In genomic region chr15:95610945-95611344, GRCh38 we compare ENCODE assay signal across 16 cellular contexts.
DNase-seq lines count a peak whose midpoint lies in the region; ATAC-seq and TF ChIP-seq lines count a peak whose summit lies in the region.
"Had no signal": no experiment of that assay in that cellular context is flagged by ENCODE, and none has a peak within 500 bp of the region (broad histone marks: within the 10 kb centered on the region; RNA-seq: fewer than 3 reads in every experiment).

No MANE protein-coding gene starts in this region.

- H4K8ac ChIP-seq in IMR-90 (ENCODE audit: low read depth in 2 of 2, low read length in 2 of 2) = no peak overlapping the region

- TF ChIP-seq POLR2A in IMR-90 (IDR thresholded peaks at IDR 0.05; ENCODE audit: low read depth, low read length) = no peak

- no peaks in the 10 kb centered on the region for H3K36me3 ChIP-seq in A673 (ENCODE audit: insufficient read depth, low read length, poor library complexity, severe bottlenecking)
- H3K36me3 ChIP-seq in IMR-90 (ENCODE audit: control insufficient read depth, insufficient read depth, low read length) = no peaks in the 10 kb centered on the region
- no peaks in the 10 kb centered on the region for H3K36me3 ChIP-seq in endodermal cell (ENCODE audit: control insufficient read depth, insufficient read depth, low read length)
- no peaks in the 10 kb centered on the region for H3K36me3 ChIP-seq in neuron (ENCODE audit: insufficient read depth, low read length)
- H3K36me3 ChIP-seq: BLaER1 treated with 17β-estradiol and CSF1 and Interleukin-3, amounts not matched to agents 10 nM and 100 nM had no signal

- no peak overlapping the region for H3K4me2 ChIP-seq in IMR-90 (ENCODE audit: low read depth, low read length)
- H3K4me2 ChIP-seq: BLaER1 treated with 17β-estradiol and CSF1 and Interleukin-3, amounts not matched to agents 10 nM and 100 nM had no signal

- H3K4me1 Mint-ChIP-seq in endodermal cell = no peaks in the 10 kb centered on the region
- H3K4me1 Mint-ChIP-seq in activated CD4-positive, alpha-beta memory T cell treated with anti-CD3 and anti-CD28 coated beads, Interleukin-2, amount 10 ng/mL, durations not matched to agents 7 days and 5 days = no peaks in the 10 kb centered on the region
- H3K4me1 Mint-ChIP-seq: CD4-positive, CD25-positive, alpha-beta regulatory T cell; H9; IgD-negative memory B cell had no signal

- WGBS in IMR-90 (ENCODE audit: extremely low coverage in 2 of 2, insufficient read length in 1 of 2), 2 experiments = no CpG with 5 or more reads among the region's 2 CpGs
- WGBS in endodermal cell (ENCODE audit: insufficient coverage in 1 of 2, insufficient read length in 1 of 2), 2 experiments = 83 to 87% methylated on average over 1 to 2 of the region's 2 CpGs

- H3K9me1 ChIP-seq in IMR-90 (ENCODE audit: insufficient read depth, low read length) = 0 out of 2 replicates have a peak, but pooled peaks cover 2% of the 10 kb centered on the region

- no peak overlapping the region for H2AK9ac ChIP-seq in IMR-90 (replicated peaks; ENCODE audit: low read depth, low read length, poor library complexity)

- no peak overlapping the region for H3K9ac ChIP-seq in IMR-90 (ENCODE audit: low read depth, low read length)
- no peak overlapping the region for H3K9ac ChIP-seq in endodermal cell (ENCODE audit: extremely low read depth, low read length, poor library complexity, severe bottlenecking)
- H3K9ac ChIP-seq: BLaER1 treated with 17β-estradiol and CSF1 and Interleukin-3, amounts not matched to agents 10 nM and 100 nM; GM23248 had no signal

- H3K27me3 ChIP-seq in A673 (replicated peaks; ENCODE audit: insufficient read depth, low read depth, low read length, poor library complexity) = no peaks in the 10 kb centered on the region
- no peaks in the 10 kb centered on the region for H3K27me3 ChIP-seq in IMR-90 (ENCODE audit: control insufficient read depth, insufficient read depth, low read length)
- H3K27me3 ChIP-seq in endodermal cell (ENCODE audit: control insufficient read depth, insufficient read depth, low read length, poor library complexity, severe bottlenecking) = no peaks in the 10 kb centered on the region
- H3K27me3 ChIP-seq in neuron (ENCODE audit: insufficient read depth, low read length) = no peaks in the 10 kb centered on the region
- H3K27me3 ChIP-seq: BLaER1 treated with 17β-estradiol and CSF1 and Interleukin-3, amounts not matched to agents 10 nM and 100 nM had no signal

- H2BK20ac ChIP-seq in IMR-90 (ENCODE audit: low read depth, low read length) = 0 out of 2 replicates have a peak overlapping the region, but pooled peaks have one; percentile 20

- POLR2A ChIA-PET in A673 (lab: Charles Lee; ENCODE audit: low non-redundant PET) = no interaction called here
- POLR2A ChIA-PET in IMR-90 (lab: Charles Lee; ENCODE audit: unreplicated experiment) = no interaction called here
- POLR2A ChIA-PET in activated CD4-positive, alpha-beta memory T cell treated with anti-CD3 and anti-CD28 coated beads, Interleukin-2, amount 10 ng/mL, durations not matched to agents 7 days and 5 days (lab: Charles Lee) = no interaction called here

- no peak for TF ChIP-seq RAD21 in IMR-90 (IDR thresholded peaks at IDR 0.05; ENCODE audit: low read length)

- H3K9me3 ChIP-seq in A673 (ENCODE audit: low read depth, low read length, poor library complexity, severe bottlenecking) (no peaks in the 10 kb centered on the region), IMR-90 (ENCODE audit: control insufficient read depth, insufficient read depth, low read length) (no peaks in the 10 kb centered on the region), endodermal cell (ENCODE audit: control insufficient read depth, low read length) (no peaks in the 10 kb centered on the region), neuron (ENCODE audit: low read length) (no peaks in the 10 kb centered on the region)
- H3K9me3 ChIP-seq: BLaER1 treated with 17β-estradiol and CSF1 and Interleukin-3, amounts not matched to agents 10 nM and 100 nM had no signal

- H3K18ac ChIP-seq in IMR-90 (ENCODE audit: low read depth, low read length) = no peak overlapping the region

- no peak overlapping the region for H2BK5ac ChIP-seq in IMR-90 (ENCODE audit: low read depth, low read length, poor library complexity, severe bottlenecking)

- CTCF ChIA-PET in A673 (lab: Charles Lee) = no interaction called here
- CTCF ChIA-PET in IMR-90 (lab: Yijun Ruan, JAX) = interaction anchor here (0.7 kb wide), 1 partner anchor 19 kb away, joined by 3 read pairs; no protein-coding TSS in a partner anchor
- CTCF ChIA-PET in activated CD4-positive, alpha-beta memory T cell treated with anti-CD3 and anti-CD28 coated beads, Interleukin-2, amount 10 ng/mL, durations not matched to agents 7 days and 5 days (lab: Charles Lee) = no interaction called here

- H2BK120ac ChIP-seq in IMR-90 (ENCODE audit: low read depth, low read length) = no peak overlapping the region

- no peaks in the 10 kb centered on the region for H3K27me3 Mint-ChIP-seq in endodermal cell (ENCODE audit: insufficient read depth)
- H3K27me3 Mint-ChIP-seq in activated CD4-positive, alpha-beta memory T cell treated with anti-CD3 and anti-CD28 coated beads, Interleukin-2, amount 10 ng/mL, durations not matched to agents 7 days and 5 days = no peaks in the 10 kb centered on the region
- H3K27me3 Mint-ChIP-seq: CD4-positive, CD25-positive, alpha-beta regulatory T cell; IgD-negative memory B cell had no signal

- H3K4me3 ChIP-seq in A673 (ENCODE audit: low read depth, low read length, poor library complexity, severe bottlenecking) (no peak overlapping the region), IMR-90 (ENCODE audit: insufficient read depth, low read depth, low read length) (no peak overlapping the region), endodermal cell (ENCODE audit: low read length) (no peak overlapping the region), neuron (ENCODE audit: low read length) (peak overlapping the region; percentile 2)
- H3K4me3 ChIP-seq: BLaER1 treated with 17β-estradiol and CSF1 and Interleukin-3, amounts not matched to agents 10 nM and 100 nM; GM23248 had no signal

- H2AFZ ChIP-seq in IMR-90 (replicated peaks; ENCODE audit: low read length, poor library complexity) (no peak overlapping the region), neuron (ENCODE audit: low read depth, low read length) (peak overlapping the region; percentile 49)
- H2AFZ ChIP-seq: GM23248 had no signal

- dilution Hi-C loops in IMR-90 (cut with HindIII; ENCODE audit: low sequenced_read_pairs, unreplicated experiment) = no loop called here

- H3K27ac ChIP-seq in A673 (ENCODE audit: low read depth, low read length, poor library complexity, severe bottlenecking) (peak overlapping the region; percentile 7), IMR-90 (ENCODE audit: insufficient read depth, low read length) (no peak overlapping the region), endodermal cell (ENCODE audit: low read depth, low read length) (peak overlapping the region; percentile 34)
- H3K27ac ChIP-seq: BLaER1 treated with 17β-estradiol and CSF1 and Interleukin-3, amounts not matched to agents 10 nM and 100 nM; GM23248 had no signal

- H2AK5ac ChIP-seq in IMR-90 (ENCODE audit: low read depth, low read length) = no peak overlapping the region

- intact Hi-C loops in A673 (cut with micrococcal nuclease; ENCODE audit: unreplicated experiment) (no loop called here), IMR-90 (cut with micrococcal nuclease) (no loop called here)

- BruUV-seq in A673 (replicated peaks; lab: Mats Ljungman, UMichigan) (no TSS peak), IMR-90 (replicated peaks; lab: Mats Ljungman, UMichigan) (no TSS peak)

- H4K20me1 ChIP-seq in IMR-90 (ENCODE audit: insufficient read depth, low read length) = no peaks in the 10 kb centered on the region
- H4K20me1 ChIP-seq: BLaER1 treated with 17β-estradiol and CSF1 and Interleukin-3, amounts not matched to agents 10 nM and 100 nM had no signal

- no peaks in the 10 kb centered on the region for H3K79me1 ChIP-seq in IMR-90 (ENCODE audit: low read depth in 1 of 2, low read length in 2 of 2)

- no peak overlapping the region for H4K5ac ChIP-seq in IMR-90 (ENCODE audit: low read depth, low read length)

- no peak overlapping the region for H4K91ac ChIP-seq in IMR-90 (ENCODE audit: insufficient read depth, low read depth, low read length)

- no peak overlapping the region for H3K14ac ChIP-seq in IMR-90 (replicated peaks; ENCODE audit: low read depth, low read length)

- no peaks in the 10 kb centered on the region for H3K36me3 Mint-ChIP-seq in endodermal cell (ENCODE audit: low read depth)
- no peaks in the 10 kb centered on the region for H3K36me3 Mint-ChIP-seq in activated CD4-positive, alpha-beta memory T cell treated with anti-CD3 and anti-CD28 coated beads, Interleukin-2, amount 10 ng/mL, durations not matched to agents 7 days and 5 days (ENCODE audit: low read depth)
- H3K36me3 Mint-ChIP-seq: CD4-positive, CD25-positive, alpha-beta regulatory T cell; IgD-negative memory B cell had no signal

- in situ Hi-C loops in IMR-90 (cut with MboI; ENCODE audit: low sequenced_read_pairs) = no loop called here

- ATAC-seq in IMR-90 (ENCODE audit: low read depth) (no peak), GM21423 (IDR thresholded peaks at IDR 0.05; ENCODE audit: unreplicated experiment) (no peak)

- DNase-seq in A673 (ENCODE audit: low spot score) = no peak
- DNase-seq in IMR-90 = no peak
- no peak for DNase-seq in endodermal cell
- no peak for DNase-seq in activated CD4-positive, alpha-beta memory T cell treated with anti-CD3 and anti-CD28 coated beads, Interleukin-2, amount 10 ng/mL, durations not matched to agents 7 days and 5 days
- no peak for DNase-seq in SW480 (ENCODE audit: low spot score)
- DNase-seq: 8988T; ACHN; Calu3; CD4-positive, CD25-positive, alpha-beta regulatory T cell; DMS 273 treated with DMSO at 0.1 percent for 48 hours; GM23248; H9 had no signal

- no peak overlapping the region for H3K56ac ChIP-seq in IMR-90 (ENCODE audit: extremely low read depth, insufficient read depth, low read length)

- TF ChIP-seq CTCF in A673 (conservative IDR thresholded peaks at IDR 0.05; ENCODE audit: low read depth, low read length) (no peak), IMR-90 (conservative IDR thresholded peaks at IDR 0.05; ENCODE audit: low read depth, low read length) (no peak), endodermal cell (conservative IDR thresholded peaks at IDR 0.05) (no peak)

- H3K4ac ChIP-seq in IMR-90 (ENCODE audit: low read depth, low read length) = no peak overlapping the region

- no peak overlapping the region for H2BK15ac ChIP-seq in IMR-90 (ENCODE audit: low read depth, low read length)

- peaks cover 38% of the 10 kb centered on the region for H3K4me1 ChIP-seq in A673 (ENCODE audit: insufficient read depth, low read length, poor library complexity, severe bottlenecking)
- peaks cover 2% of the 10 kb centered on the region for H3K4me1 ChIP-seq in IMR-90 (ENCODE audit: control insufficient read depth, insufficient read depth, low read length)
- no peaks in the 10 kb centered on the region for H3K4me1 ChIP-seq in endodermal cell (ENCODE audit: control insufficient read depth, insufficient read depth, low read length)
- H3K4me1 ChIP-seq in neuron (ENCODE audit: insufficient read depth, low read length) = peaks cover 32% of the 10 kb centered on the region

- H3K23ac ChIP-seq in IMR-90 (ENCODE audit: low read depth, low read length) = no peak overlapping the region

- H3K27ac Mint-ChIP-seq in endodermal cell = no peak overlapping the region
- H3K27ac Mint-ChIP-seq in activated CD4-positive, alpha-beta memory T cell treated with anti-CD3 and anti-CD28 coated beads, Interleukin-2, amount 10 ng/mL, durations not matched to agents 7 days and 5 days = no peak overlapping the region
- H3K27ac Mint-ChIP-seq: CD4-positive, CD25-positive, alpha-beta regulatory T cell; H9; IgD-negative memory B cell had no signal

- no peak overlapping the region for H3K4me3 Mint-ChIP-seq in endodermal cell
- no peak overlapping the region for H3K4me3 Mint-ChIP-seq in activated CD4-positive, alpha-beta memory T cell treated with anti-CD3 and anti-CD28 coated beads, Interleukin-2, amount 10 ng/mL, durations not matched to agents 7 days and 5 days
- H3K4me3 Mint-ChIP-seq: CD4-positive, CD25-positive, alpha-beta regulatory T cell; H9; IgD-negative memory B cell had no signal

- no peaks in the 10 kb centered on the region for H3K9me3 Mint-ChIP-seq in endodermal cell
- H3K9me3 Mint-ChIP-seq in activated CD4-positive, alpha-beta memory T cell treated with anti-CD3 and anti-CD28 coated beads, Interleukin-2, amount 10 ng/mL, durations not matched to agents 7 days and 5 days = peaks cover 2% of the 10 kb centered on the region
- H3K9me3 Mint-ChIP-seq: CD4-positive, CD25-positive, alpha-beta regulatory T cell; H9 had no signal
